ENCODE assay signal across 16 cellular contexts in the genomic region with DNA sequence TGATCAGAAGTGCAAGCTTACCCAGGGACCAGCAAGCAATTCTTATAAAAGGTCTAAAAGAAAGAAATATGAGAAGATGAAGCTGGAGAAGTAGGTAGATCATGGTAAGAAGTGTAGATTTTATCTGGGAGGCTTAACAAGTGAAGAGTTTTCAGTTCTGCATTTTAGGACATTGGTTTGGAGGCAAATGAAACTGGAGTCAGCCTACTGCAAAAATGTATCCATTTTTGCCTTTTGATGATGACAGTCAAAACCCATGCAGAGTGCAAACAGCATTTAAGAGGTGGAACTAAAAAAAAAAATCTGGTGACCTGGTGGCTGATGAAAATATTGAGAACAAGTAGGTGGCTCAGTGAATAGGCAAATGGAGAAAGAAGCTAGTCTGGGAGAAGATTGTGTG.
A peak's percentile ranks its signal among the peaks of the same experiment; 100 is the strongest.
DNase-seq lines count a peak whose midpoint lies in the region; ATAC-seq lines count a peak whose summit lies in the region.
"Had no signal": no experiment of that assay in that cellular context is flagged by ENCODE, and none has a peak within 500 bp of the region (broad histone marks: within the 10 kb centered on the region; RNA-seq: fewer than 3 reads in every experiment).

No MANE protein-coding gene starts in this region.

- ATAC-seq in GM19035 (IDR thresholded peaks at IDR 0.05; ENCODE audit: unreplicated experiment) (peak; percentile 82), GM21825 (IDR thresholded peaks at IDR 0.05; ENCODE audit: unreplicated experiment) (peak; percentile 74), HG03432 (IDR thresholded peaks at IDR 0.05; ENCODE audit: unreplicated experiment) (peak; percentile 79), sciatic nerve (no peak)
- ATAC-seq: foreskin keratinocyte had no signal

- intact Hi-C loops in sciatic nerve (cut with DNase I) = no loop called here

- DNase-seq in CD1c-positive myeloid dendritic cell (ENCODE audit: extremely low spot score) (peak; percentile 32), NCI-H146 treated with DMSO at 0.1 percent for 48 hours (lab: John Stamatoyannopoulos, UW; ENCODE audit: unreplicated experiment) (no peak), sciatic nerve (ENCODE audit: low spot score) (no peak)
- DNase-seq in stimulated activated CD4-positive, alpha-beta T cell treated with anti-CD3 and anti-CD28 coated beads, Interleukin-4, amount 100 ng/mL, for 24 hours = no peak
- no peak for DNase-seq in activated CD4-positive, alpha-beta T cell treated with anti-CD3 and anti-CD28 coated beads, Interleukin-2, amount 50 U/mL, for 1 hour
- DNase-seq: activated T-cell treated with anti-CD3 and anti-CD28 coated beads for 4 hours, amygdala, dermis blood vessel endothelial cell, foreskin keratinocyte, NCI-H446, sigmoid colon, SJCRH30, trophoblast cell had no signal
